ENCODE assay signal across 26 cellular contexts in genomic region chr10:83647519-83647918, GRCh38.
"Had no signal": no experiment of that assay in that cellular context is flagged by ENCODE, and none has a peak within 500 bp of the region (broad histone marks: within the 10 kb centered on the region; RNA-seq: fewer than 3 reads in every experiment).

No MANE protein-coding gene starts in this region.

- H3K4me3 ChIP-seq: neural progenitor cell, ovary, right lobe of liver, sigmoid colon, stomach, thoracic aorta, thyroid gland, tibial nerve, upper lobe of left lung, vagina had no signal

- H2AFZ ChIP-seq: neural progenitor cell, parathyroid adenoma had no signal

- H3K79me2 ChIP-seq: parathyroid adenoma had no signal

- DNase-seq: natural killer cell; occipital lobe; ovary; posterior cingulate gyrus; retina; right cardiac atrium; right lobe of liver; sigmoid colon; small intestine; stimulated activated CD4-positive, alpha-beta T cell treated with anti-CD3 and anti-CD28 coated beads, Interleukin-15, amount 100 ng/mL, for 24 hours; stimulated activated CD4-positive, alpha-beta T cell treated with anti-CD3 and anti-CD28 coated beads, Interleukin-2, amount 100 ng/mL, for 24 hours; stimulated activated CD4-positive, alpha-beta T cell treated with anti-CD3 and anti-CD28 coated beads, Interleukin-2, amount 100 ng/mL, for 48 hours; stimulated activated CD4-positive, alpha-beta T cell treated with anti-CD3 and anti-CD28 coated beads, Interleukin-4, amount 100 ng/mL, for 24 hours; stimulated activated naive B cell treated with anti-CD40 and anti-IgM and Interleukin-4, amounts not matched to agents 10 μg/mL and 1 μg/mL and 100 μg/mL, for 72 hours; stimulated activated naive CD4-positive, alpha-beta T cell treated with Interleukin-2 at 50 U/mL for 16 hours; stomach; thyroid gland; trophoblast cell; upper lobe of left lung had no signal

- FAIRE-seq: small intestine, urothelium cell line had no signal

- H3K27ac ChIP-seq: neural progenitor cell, ovary, parathyroid adenoma, right lobe of liver, sigmoid colon, stomach, thoracic aorta, thyroid gland, tibial nerve, upper lobe of left lung, vagina had no signal

- H3K27me3 ChIP-seq: neural progenitor cell, ovary, right lobe of liver, sigmoid colon, stomach, thyroid gland, tibial nerve, upper lobe of left lung, vagina had no signal

- H3K9ac ChIP-seq: neural progenitor cell, parathyroid adenoma had no signal

- H3K9me3 ChIP-seq: ovary, right lobe of liver, sigmoid colon, stomach, thoracic aorta, thyroid gland, tibial nerve, upper lobe of left lung, vagina had no signal

- H3K4me1 ChIP-seq: neural progenitor cell, parathyroid adenoma, right lobe of liver, sigmoid colon, stomach, thyroid gland, tibial nerve, upper lobe of left lung, vagina had no signal

- H3K4me2 ChIP-seq: neural progenitor cell had no signal

- ATAC-seq: natural killer cell; stimulated activated effector memory CD8-positive, alpha-beta T cell treated with anti-CD3 and anti-CD28 coated beads, Interleukin-12 subunit alpha, Interleukin-12 subunit beta, amount 100 ng/mL, for 72 hours; stimulated activated naive B cell treated with anti-CD40 and anti-IgM and Interleukin-4, amounts not matched to agents 10 μg/mL and 1 μg/mL and 100 μg/mL, for 72 hours had no signal

- H3K36me3 ChIP-seq: neural progenitor cell, ovary, right lobe of liver, sigmoid colon, stomach, thoracic aorta, thyroid gland, tibial nerve, upper lobe of left lung, vagina had no signal
